In the genomic region with DNA sequence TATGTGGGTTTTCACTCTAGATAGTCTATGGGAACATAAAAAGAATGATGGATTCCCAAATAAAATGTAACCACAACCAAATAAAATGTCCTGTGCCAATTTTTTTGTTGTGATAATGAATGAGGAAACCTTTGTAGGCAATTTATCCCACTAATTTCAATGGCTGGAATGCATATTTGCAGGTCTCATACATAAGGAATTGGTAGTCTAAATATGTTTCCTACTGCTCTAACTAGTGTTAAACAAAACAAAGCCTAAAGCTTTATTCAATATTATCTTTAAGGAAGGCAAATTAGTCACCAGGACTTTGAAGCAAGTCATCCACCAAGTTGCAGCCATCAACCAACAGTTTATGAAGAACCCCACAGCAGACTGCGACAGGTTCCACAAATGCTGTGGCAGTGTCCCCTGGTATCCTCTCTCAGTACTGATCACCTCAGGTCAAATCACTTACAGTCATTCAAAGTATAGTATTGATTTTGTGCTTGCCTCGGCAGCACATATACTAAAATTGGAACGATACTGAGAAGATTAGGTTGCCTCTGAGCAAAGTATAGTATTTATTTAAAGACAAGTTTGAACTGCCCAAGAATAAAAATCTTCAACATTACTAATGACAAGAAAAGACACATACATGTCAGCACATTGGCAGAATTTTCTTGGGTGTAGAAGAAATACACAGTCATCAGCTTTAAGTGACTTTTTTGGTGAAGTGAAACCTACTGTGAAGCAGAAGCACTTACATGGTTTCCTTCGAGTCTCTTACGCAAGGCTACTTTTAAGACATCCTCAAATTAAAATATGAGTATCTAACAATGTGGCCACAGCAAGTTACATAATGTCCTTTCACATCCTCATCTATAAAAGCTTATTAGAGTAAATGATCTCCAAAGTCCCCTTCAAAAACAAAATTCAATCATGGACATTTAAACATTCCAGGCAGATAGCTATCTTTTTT, we compare ENCODE assay signal across 11 cellular contexts.
A peak's percentile ranks its signal among the peaks of the same experiment; 100 is the strongest.
DNase-seq lines count a peak whose midpoint lies in the region; ATAC-seq and FAIRE-seq lines count a peak whose summit lies in the region.
"Had no signal": no experiment of that assay in that cellular context is flagged by ENCODE, and none has a peak within 500 bp of the region (broad histone marks: within the 10 kb centered on the region; RNA-seq: fewer than 3 reads in every experiment).

No MANE protein-coding gene starts in this region.

- ATAC-seq in GM19463 (IDR thresholded peaks at IDR 0.05; ENCODE audit: unreplicated experiment) (peak; percentile 56), HG03442 (IDR thresholded peaks at IDR 0.05; ENCODE audit: unreplicated experiment) (peak; percentile 55), HG03097 (IDR thresholded peaks at IDR 0.05; ENCODE audit: low FRiP score, unreplicated experiment) (no peak)

- FAIRE-seq in small intestine (lab: Jason Lieb, UNC) = no peak

- H3K4me3 ChIP-seq in small intestine (ENCODE audit: low read depth in 1 of 2, low read length in 2 of 2) = no peak overlapping the region

- no peaks in the 10 kb centered on the region for H3K4me1 ChIP-seq in small intestine (ENCODE audit: control insufficient read depth in 2 of 2, insufficient read depth in 1 of 2, low read depth in 1 of 2, low read length in 1 of 2)

- 77 to 91% (median 87%) methylated on average over 5 of the region's 5 CpGs for WGBS in small intestine, 3 donors

- H3K36me3 ChIP-seq in small intestine (ENCODE audit: control insufficient read depth in 2 of 2, insufficient read depth in 2 of 2, low read length in 2 of 2) = no peaks in the 10 kb centered on the region

- DNase-seq in EH (ENCODE audit: low read depth) (peak; percentile 71), fibroblast of peridontal ligament (ENCODE audit: extremely low read depth) (peak; percentile 30), iPS-NIHi7 (ENCODE audit: extremely low spot score) (no peak), small intestine (no peak), H4 (ENCODE audit: low spot score) (no peak)
- DNase-seq: CD8-positive, alpha-beta memory T cell; cerebellar nuclear complex; mammary epithelial cell had no signal

- H3K9me3 ChIP-seq in small intestine (ENCODE audit: control insufficient read depth, low read depth) = no peaks in the 10 kb centered on the region

- no peaks in the 10 kb centered on the region for H3K27me3 ChIP-seq in small intestine (ENCODE audit: control insufficient read depth in 2 of 2, insufficient read depth in 2 of 2, low read length in 2 of 2)

- peak overlapping the region in 1 of 2 donors; percentile 45 for H3K27ac ChIP-seq in small intestine (ENCODE audit: low read depth in 1 of 2, low read length in 1 of 2)

Comparison
In these comparisons a context has a peak if more than half of its experiments do, and no peak if none do; other contexts are left out.
1. DNase-seq: peak in EH (single experiment) and fibroblast of peridontal ligament (single experiment); none in iPS-NIHi7 (single experiment), small intestine (single experiment) and H4 (single experiment).